9 cellular contexts compared by ENCODE assay signal in genomic region chr12:80709811-80710726, GRCh38. TPM values are rescaled to one million over a fixed set of nuclear protein-coding genes. Genes with fewer than 3 reads are reported as not detected.
DNase-seq lines count a peak whose midpoint lies in the region; ATAC-seq, FAIRE-seq and TF ChIP-seq lines count a peak whose summit lies in the region.
"Had no signal": no experiment of that assay in that cellular context is flagged by ENCODE, and none has a peak within 500 bp of the region (broad histone marks: within the 10 kb centered on the region; RNA-seq: fewer than 3 reads in every experiment).

No MANE protein-coding gene starts in this region.

- BruUV-seq in Panc1 (replicated peaks; lab: Mats Ljungman, UMichigan) (no TSS peak), HepG2 (replicated peaks; lab: Mats Ljungman, UMichigan) (no TSS peak)

- no peak overlapping the region for H3K4me2 ChIP-seq in HepG2 (ENCODE audit: low read depth, low read length)

- no peak for DNase-seq in GM13977 (ENCODE audit: low spot score)
- DNase-seq in Panc1 (ENCODE audit: low read depth, low spot score): peak; percentile 18
- DNase-seq in HepG2 (ENCODE audit: low spot score): peak; percentile 9
- no peak for DNase-seq in NCI-H187 treated with DMSO at 0.1 percent for 48 hours (lab: John Stamatoyannopoulos, UW)
- no peak for DNase-seq in stimulated activated CD4-positive, alpha-beta T cell treated with anti-CD3 and anti-CD28 coated beads, Interleukin-12 subunit alpha, Interleukin-12 subunit beta, amount 100 ng/mL, for 4 hours
- DNase-seq in T-helper 2 cell treated with Interferon-gamma antibody and Interleukin-4, amounts not matched to agents 5 μg/mL and 100 μg/mL, for 36 hours (ENCODE audit: low spot score): no peak
- DNase-seq in Peyer's patch: no peak
- DNase-seq: left colon had no signal

- no peaks in the 10 kb centered on the region for H4K20me1 ChIP-seq in HepG2 (ENCODE audit: insufficient read depth, low read length)

- FAIRE-seq in HepG2 (lab: Jason Lieb, UNC): no peak

- H3K27ac ChIP-seq in Panc1 (ENCODE audit: low read length): no peak overlapping the region
- no peak overlapping the region for H3K27ac ChIP-seq in HepG2 (ENCODE audit: extremely low read length, insufficient read depth, low read length)
- H3K27ac ChIP-seq in Peyer's patch: no peak overlapping the region

- no peaks in the 10 kb centered on the region for H3K36me3 Mint-ChIP-seq in T-helper 2 cell treated with Interferon-gamma antibody and Interleukin-4, amounts not matched to agents 5 μg/mL and 100 μg/mL, for 36 hours (ENCODE audit: low read depth)

- no peaks in the 10 kb centered on the region for H3K9me3 ChIP-seq in Panc1 (ENCODE audit: control insufficient read depth, insufficient read depth, low read depth, low read length)
- H3K9me3 ChIP-seq in HepG2 (ENCODE audit: low read length): no peaks in the 10 kb centered on the region
- peaks cover 0 to 8% (median 0%) of the 10 kb centered on the region in 4 donors for H3K9me3 ChIP-seq in Peyer's patch

- 43% methylated on average over 20 of the region's 20 CpGs for WGBS in HepG2 (ENCODE audit: low lambda C conversion rate)

- H3K4me3 ChIP-seq in Panc1 (ENCODE audit: low read depth in 2 of 2, low read length in 2 of 2) (no peak overlapping the region), HepG2 (replicated peaks in 1 of 3; ENCODE audit: insufficient read depth in 1 of 3, low read depth in 2 of 3, low read length in 3 of 3) (no peak overlapping the region), Peyer's patch (no peak overlapping the region)

- in situ Hi-C loops in GM13977 (cut with MboI; ENCODE audit: low pct_unique_long_range_greater_than_20kb, low sequenced_read_pairs, unreplicated experiment): no loop called here
- in situ Hi-C loops in Panc1 (cut with HindIII; ENCODE audit: low pct_unique_long_range_greater_than_20kb, low sequenced_read_pairs): no loop called here
- in situ Hi-C loops in HepG2 (cut with HindIII; ENCODE audit: extremely low pct_ligation_motif_present, low pct_unique_long_range_greater_than_20kb): no loop called here

- POLR2A ChIA-PET in Panc1 (lab: Charles Lee) (no interaction called here), HepG2 (lab: Yijun Ruan, JAX) (no interaction called here)

- TF ChIP-seq EP300 in HepG2 (IDR thresholded peaks at IDR 0.05; ENCODE audit: low read depth in 2 of 2, low read length in 2 of 2) (no peak), HepG2 (CRISPR knock-in tag; IDR thresholded peaks at IDR 0.05; ENCODE audit: borderline replicate concordance) (no peak)

- CTCF ChIA-PET in Panc1 (lab: Charles Lee): interaction anchor here (0.5 kb wide), 1 partner anchor 1080 kb away, joined by 3 read pairs; no protein-coding TSS in a partner anchor
- CTCF ChIA-PET in HepG2 (lab: Yijun Ruan, JAX; ENCODE audit: low intra/inter-chr PET ratio, low total read pairs): interaction anchor here (1.1 kb wide), 1 partner anchor 298 kb away, joined by 5 read pairs; no protein-coding TSS in a partner anchor

- TF ChIP-seq CTCF in GM13977 (IDR thresholded peaks at IDR 0.05; ENCODE audit: extremely low read depth, insufficient read depth, missing control alignments) (peak; percentile 51), Panc1 (IDR thresholded peaks at IDR 0.05) (peak; percentile 38), HepG2 (CRISPR knock-in tag; IDR thresholded peaks at IDR 0.05) (peak; percentile 60), Peyer's patch (IDR thresholded peaks at IDR 0.05) (peak in 1 of 6 experiments; percentile 5)

- H3K79me2 ChIP-seq in HepG2 (ENCODE audit: insufficient read depth, low read length): no peaks in the 10 kb centered on the region

- H3K4me1 ChIP-seq in Panc1 (ENCODE audit: control insufficient read depth, insufficient read depth, low read length) (no peaks in the 10 kb centered on the region; the same call in 1 of the 2 replicates), HepG2 (ENCODE audit: insufficient read depth, low read length) (no peaks in the 10 kb centered on the region), Peyer's patch (no peaks in the 10 kb centered on the region)

- no peak overlapping the region for H3K9ac ChIP-seq in HepG2 (ENCODE audit: insufficient read depth, low read depth, low read length)

- TF ChIP-seq RAD21 in HepG2 (CRISPR knock-in tag; IDR thresholded peaks at IDR 0.05): no peak

- peaks cover 3% of the 10 kb centered on the region for H3K4me1 Mint-ChIP-seq in T-helper 2 cell treated with Interferon-gamma antibody and Interleukin-4, amounts not matched to agents 5 μg/mL and 100 μg/mL, for 36 hours (ENCODE audit: low read depth)

- no peak overlapping the region for H2AFZ ChIP-seq in HepG2 (ENCODE audit: low read length)

- H3K27me3 ChIP-seq in Panc1 (ENCODE audit: control insufficient read depth, insufficient read depth, low read length) (no peaks in the 10 kb centered on the region), HepG2 (ENCODE audit: control insufficient read depth in 1 of 2, insufficient read depth in 2 of 2, low read length in 2 of 2) (no peaks in the 10 kb centered on the region; a peak in 2 of 5 replicates), Peyer's patch (no peaks in the 10 kb centered on the region)

- H3K4me3 Mint-ChIP-seq in T-helper 2 cell treated with Interferon-gamma antibody and Interleukin-4, amounts not matched to agents 5 μg/mL and 100 μg/mL, for 36 hours: no peak overlapping the region

- no peak overlapping the region for H3K27ac Mint-ChIP-seq in T-helper 2 cell treated with Interferon-gamma antibody and Interleukin-4, amounts not matched to agents 5 μg/mL and 100 μg/mL, for 36 hours

- TF ChIP-seq POLR2A in HepG2 (IDR thresholded peaks at IDR 0.05; ENCODE audit: insufficient read depth in 1 of 2, low read depth in 2 of 2, low read length in 2 of 2) (no peak), Peyer's patch (IDR thresholded peaks at IDR 0.05) (no peak)

- H3K36me3 ChIP-seq in Panc1 (ENCODE audit: control insufficient read depth, insufficient read depth, low read length) (no peaks in the 10 kb centered on the region), HepG2 (replicated peaks in 1 of 2; ENCODE audit: control insufficient read depth in 1 of 2, insufficient read depth in 2 of 2, low read length in 2 of 2) (no peaks in the 10 kb centered on the region), Peyer's patch (no peaks in the 10 kb centered on the region)

- peaks cover 74% of the 10 kb centered on the region for H3K27me3 Mint-ChIP-seq in T-helper 2 cell treated with Interferon-gamma antibody and Interleukin-4, amounts not matched to agents 5 μg/mL and 100 μg/mL, for 36 hours (ENCODE audit: low read depth)

- intact Hi-C loops in Panc1 (cut with micrococcal nuclease; ENCODE audit: unreplicated experiment) (no loop called here), HepG2 (cut with micrococcal nuclease; ENCODE audit: unreplicated experiment) (no loop called here)

- H3K9me3 Mint-ChIP-seq in T-helper 2 cell treated with Interferon-gamma antibody and Interleukin-4, amounts not matched to agents 5 μg/mL and 100 μg/mL, for 36 hours: no peaks in the 10 kb centered on the region

- peak; percentile 51 for ATAC-seq in HG02588 (IDR thresholded peaks at IDR 0.05; ENCODE audit: unreplicated experiment)
- ATAC-seq in Panc1: no peak
- peak; percentile 87 for ATAC-seq in HepG2
- ATAC-seq: left colon had no signal

RNA-seq across cellular contexts. Expression of gene MYF6, which starts 2.6 kb away (rescaled TPM):
- total RNA-seq in Panc1 (2021; ENCODE audit: unreplicated experiment) (not detected), HepG2 (2016; rRNA removed; fragmentation: Illumina TruSeq; extraction: Trizol) (not detected in 2 replicates), Peyer's patch (not detected)
- polyA plus RNA-seq in Panc1 (2012; ENCODE audit: insufficient read length): not detected
- total RNA-seq in HepG2 (2016; cell fraction: cytosol; rRNA removed; fragmentation: Illumina TruSeq; extraction: Trizol; ENCODE audit: low read depth): not detected in 2 replicates
- total RNA-seq in HepG2 (2016; cell fraction: insoluble cytoplasmic fraction; rRNA removed; fragmentation: Illumina TruSeq; extraction: Trizol): not detected in 2 replicates
- total RNA-seq in HepG2 (2016; cell fraction: membrane; rRNA removed; fragmentation: Illumina TruSeq; extraction: Trizol): not detected in 2 replicates
- not detected in 2 replicates for total RNA-seq in HepG2 (2016; cell fraction: nucleus; rRNA removed; fragmentation: Illumina TruSeq; extraction: Trizol)
- not detected in 2 replicates for polyA plus RNA-seq in HepG2 (2011; rRNA removed)
- not detected in 2 replicates for polyA plus RNA-seq in HepG2 (2011; cell fraction: cytosol; rRNA removed)
- polyA plus RNA-seq in HepG2 (2011; cell fraction: nucleus; rRNA removed): not detected in 2 replicates
- not detected in 2 replicates for polyA plus RNA-seq in HepG2 (2012)
- not detected in 2 replicates for polyA plus RNA-seq in HepG2 (2016; cell fraction: cytosol; fragmentation: Illumina TruSeq; extraction: Trizol; ENCODE audit: low read depth)
- not detected in 2 replicates for polyA plus RNA-seq in HepG2 (2016; cell fraction: insoluble cytoplasmic fraction; fragmentation: Illumina TruSeq; extraction: Trizol; ENCODE audit: low read depth)
- not detected in 2 replicates for polyA plus RNA-seq in HepG2 (2016; cell fraction: membrane; fragmentation: Illumina TruSeq; extraction: Trizol; ENCODE audit: low read depth)
- polyA plus RNA-seq in HepG2 (2016; cell fraction: nucleus; fragmentation: Illumina TruSeq; extraction: Trizol; ENCODE audit: insufficient read depth, low read depth): not detected in 2 replicates
- polyA minus RNA-seq in HepG2 (2011; rRNA and poly(A)+ RNA removed; ENCODE audit: low replicate concordance): not detected in 2 replicates
- not detected in 2 replicates for polyA minus RNA-seq in HepG2 (2011; cell fraction: cytosol; rRNA and poly(A)+ RNA removed)
- polyA minus RNA-seq in HepG2 (2011; cell fraction: nucleus; rRNA and poly(A)+ RNA removed): not detected in 2 replicates
- total RNA-seq: left colon had no signal

RNA-seq across cellular contexts. Expression of gene MYF5, which starts 6.6 kb away (rescaled TPM):
- total RNA-seq in Panc1 (2021; ENCODE audit: unreplicated experiment) (not detected), HepG2 (2016; rRNA removed; fragmentation: Illumina TruSeq; extraction: Trizol) (not detected in 2 replicates), Peyer's patch (not detected)
- not detected for polyA plus RNA-seq in Panc1 (2012; ENCODE audit: insufficient read length)
- total RNA-seq in HepG2 (2016; cell fraction: cytosol; rRNA removed; fragmentation: Illumina TruSeq; extraction: Trizol; ENCODE audit: low read depth): not detected in 2 replicates
- not detected in 2 replicates for total RNA-seq in HepG2 (2016; cell fraction: insoluble cytoplasmic fraction; rRNA removed; fragmentation: Illumina TruSeq; extraction: Trizol)
- total RNA-seq in HepG2 (2016; cell fraction: membrane; rRNA removed; fragmentation: Illumina TruSeq; extraction: Trizol): not detected in 2 replicates
- not detected in 2 replicates for total RNA-seq in HepG2 (2016; cell fraction: nucleus; rRNA removed; fragmentation: Illumina TruSeq; extraction: Trizol)
- not detected in 2 replicates for polyA plus RNA-seq in HepG2 (2011; rRNA removed)
- not detected in 2 replicates for polyA plus RNA-seq in HepG2 (2011; cell fraction: cytosol; rRNA removed)
- polyA plus RNA-seq in HepG2 (2011; cell fraction: nucleus; rRNA removed): not detected in 2 replicates
- not detected in 2 replicates for polyA plus RNA-seq in HepG2 (2012)
- not detected in 2 replicates for polyA plus RNA-seq in HepG2 (2016; cell fraction: cytosol; fragmentation: Illumina TruSeq; extraction: Trizol; ENCODE audit: low read depth)
- not detected in 2 replicates for polyA plus RNA-seq in HepG2 (2016; cell fraction: insoluble cytoplasmic fraction; fragmentation: Illumina TruSeq; extraction: Trizol; ENCODE audit: low read depth)
- polyA plus RNA-seq in HepG2 (2016; cell fraction: membrane; fragmentation: Illumina TruSeq; extraction: Trizol; ENCODE audit: low read depth): not detected in 2 replicates
- not detected in 2 replicates for polyA plus RNA-seq in HepG2 (2016; cell fraction: nucleus; fragmentation: Illumina TruSeq; extraction: Trizol; ENCODE audit: insufficient read depth, low read depth)
- polyA minus RNA-seq in HepG2 (2011; rRNA and poly(A)+ RNA removed; ENCODE audit: low replicate concordance): not detected in 2 replicates
- not detected in 2 replicates for polyA minus RNA-seq in HepG2 (2011; cell fraction: cytosol; rRNA and poly(A)+ RNA removed)
- not detected in 2 replicates for polyA minus RNA-seq in HepG2 (2011; cell fraction: nucleus; rRNA and poly(A)+ RNA removed)
- total RNA-seq: left colon had no signal

Comparison
In these comparisons a context has a peak if more than half of its experiments do, and no peak if none do; other contexts are left out.
1. DNase-seq: peak in Panc1 (single experiment) and HepG2 (single experiment); none in GM13977 (single experiment), NCI-H187 treated with DMSO at 0.1 percent for 48 hours (single experiment), stimulated activated CD4-positive, alpha-beta T cell treated with anti-CD3 and anti-CD28 coated beads, Interleukin-12 subunit alpha, Interleukin-12 subunit beta, amount 100 ng/mL, for 4 hours (single experiment), T-helper 2 cell treated with Interferon-gamma antibody and Interleukin-4, amounts not matched to agents 5 μg/mL and 100 μg/mL, for 36 hours (single experiment) and Peyer's patch (0 of 3).